Comparison of ENCODE assay signal across 9 cellular contexts in genomic region chr17:44308865-44309264, GRCh38. TPM values are rescaled to one million over a fixed set of nuclear protein-coding genes. Genes with fewer than 3 reads are reported as not detected.
DNase-seq lines count a peak whose midpoint lies in the region; ATAC-seq, FAIRE-seq and TF ChIP-seq lines count a peak whose summit lies in the region.
"Had no signal": no experiment of that assay in that cellular context is flagged by ENCODE, and none has a peak within 500 bp of the region (broad histone marks: within the 10 kb centered on the region; RNA-seq: fewer than 3 reads in every experiment).

No MANE protein-coding gene starts in this region.

- no peak for TF ChIP-seq POLR2A in A549 (IDR thresholded peaks at IDR 0.05; ENCODE audit: low read length)

- TF ChIP-seq RAD21 in A549 (conservative IDR thresholded peaks at IDR 0.05 in 1 of 2, IDR thresholded peaks at IDR 0.05 in 1 of 2): no peak

- H3K27me3 ChIP-seq in GM06990 (replicated peaks; ENCODE audit: control insufficient read depth, insufficient read depth, low read length) (peaks cover 3% of the 10 kb centered on the region), mesenchymal stem cell (ENCODE audit: control insufficient read depth in 1 of 2, insufficient read depth in 1 of 2, low read length in 2 of 2) (peaks cover 61 to 71% of the 10 kb centered on the region in 2 experiments)

- no peaks in the 10 kb centered on the region for H3K79me1 ChIP-seq in mesenchymal stem cell (replicated peaks; ENCODE audit: low read length, poor library complexity, severe bottlenecking)

- CTCF ChIA-PET in A549 (lab: Yijun Ruan, JAX): interaction anchor here (0.6 to 4.5 kb wide), 7 partner anchors 8 to 99 kb away, joined by 3 to 29 read pairs (median 5); partner anchors contain the start of gene SLC25A39

- no peak overlapping the region for H2AK5ac ChIP-seq in mesenchymal stem cell (ENCODE audit: low read length, severe bottlenecking)

- no peak overlapping the region for H2BK15ac ChIP-seq in mesenchymal stem cell (ENCODE audit: low read depth, poor library complexity, severe bottlenecking)

- H3K4me3 ChIP-seq in A549 (no peak overlapping the region), GM06990 (replicated peaks; ENCODE audit: low read depth, low read length) (peak overlapping the region; percentile 33; the same call in 1 of the 2 replicates), astrocyte of the cerebellum (ENCODE audit: low read depth, low read length) (peak overlapping the region; percentile 10), mesenchymal stem cell (ENCODE audit: insufficient read depth in 1 of 2, low read depth in 1 of 2, low read length in 2 of 2) (no peak overlapping the region)

- no peak overlapping the region for H4K91ac ChIP-seq in mesenchymal stem cell (ENCODE audit: low read length)

- FAIRE-seq in A549 (lab: Jason Lieb, UNC): no peak

- H3K23ac ChIP-seq in mesenchymal stem cell (ENCODE audit: low read length in 2 of 2): no peak overlapping the region

- ATAC-seq in A549: peak in 1 of 2 experiments; percentile 4; a peak in 1 of 6 replicates
- no peak for ATAC-seq in GM21360 (IDR thresholded peaks at IDR 0.05; ENCODE audit: unreplicated experiment)
- no peak for ATAC-seq in HG03196 (IDR thresholded peaks at IDR 0.05; ENCODE audit: unreplicated experiment)

- peak overlapping the region; percentile 96 for H3K4me2 ChIP-seq in A549
- H3K4me2 ChIP-seq in mesenchymal stem cell (ENCODE audit: low read length, poor library complexity, severe bottlenecking): peak overlapping the region; percentile 42

- no peak overlapping the region for H2BK12ac ChIP-seq in mesenchymal stem cell (ENCODE audit: low read length in 2 of 2)

- POLR2A ChIA-PET in A549 (lab: Yijun Ruan, JAX): interaction anchor here (0.7 to 1.0 kb wide), 3 partner anchors 26 to 87 kb away, joined by 3 to 5 read pairs (median 3); no protein-coding TSS in a partner anchor

- H3K4me1 ChIP-seq in A549: peaks cover 15% of the 10 kb centered on the region
- H3K4me1 ChIP-seq in mesenchymal stem cell (ENCODE audit: control insufficient read depth, insufficient read depth, low read depth, low read length): peaks cover 21% of the 10 kb centered on the region

- DNase-seq in A549 (ENCODE audit: low read depth in 1 of 2, low spot score in 1 of 2) (no peak), GM06990 (ENCODE audit: extremely low read depth, insufficient read length) (no peak), astrocyte of the cerebellum (ENCODE audit: low read depth) (no peak), mesenchymal stem cell (no peak), middle frontal gyrus (ENCODE audit: extremely low spot score, low spot score) (no peak)
- no peak for DNase-seq in activated CD4-positive, CD25-positive, alpha-beta regulatory T cell (lab: John Stamatoyannopoulos, UW)

- no peak overlapping the region for H3K18ac ChIP-seq in mesenchymal stem cell (ENCODE audit: low read depth in 1 of 2, low read length in 2 of 2)

- H3K27ac ChIP-seq in A549 (no peak overlapping the region), mesenchymal stem cell (ENCODE audit: low read length, poor library complexity, severe bottlenecking) (no peak overlapping the region)

- TF ChIP-seq CTCF in A549 (IDR thresholded peaks at IDR 0.05) (no peak), GM06990 (IDR thresholded peaks at IDR 0.05; ENCODE audit: insufficient read depth, low read length, poor library complexity, severe bottlenecking) (no peak), astrocyte of the cerebellum (IDR thresholded peaks at IDR 0.05; ENCODE audit: low read depth, low read length, missing control alignments) (no peak)

- H3K9me3 ChIP-seq in A549 (no peaks in the 10 kb centered on the region), mesenchymal stem cell (ENCODE audit: control insufficient read depth, low read length) (no peaks in the 10 kb centered on the region)

- no peak overlapping the region for H2BK120ac ChIP-seq in mesenchymal stem cell (ENCODE audit: low read depth, low read length)

- no peak overlapping the region for H3K14ac ChIP-seq in mesenchymal stem cell (ENCODE audit: low read length in 2 of 2)

- no peak overlapping the region for H3K9ac ChIP-seq in mesenchymal stem cell (ENCODE audit: low read length)

- no peaks in the 10 kb centered on the region for H3K36me3 ChIP-seq in GM06990 (ENCODE audit: control insufficient read depth, insufficient read depth, low read length)
- H3K36me3 ChIP-seq in mesenchymal stem cell (ENCODE audit: control insufficient read depth in 1 of 2, insufficient read depth in 2 of 2, low read depth in 1 of 2, low read length in 2 of 2): peaks cover 0 to 6% of the 10 kb centered on the region in 2 experiments

- H3K4ac ChIP-seq in mesenchymal stem cell (ENCODE audit: low read depth in 1 of 2, low read length in 2 of 2): no peak overlapping the region

- no peak overlapping the region for H2BK5ac ChIP-seq in mesenchymal stem cell (ENCODE audit: low read depth, low read length, poor library complexity, severe bottlenecking)

- H2AFZ ChIP-seq in mesenchymal stem cell (ENCODE audit: low read depth, low read length): peak overlapping the region; percentile 32

- no peak for TF ChIP-seq EP300 in A549 (IDR thresholded peaks at IDR 0.05)

- 80% methylated on average over 8 of the region's 15 CpGs for WGBS in A549 (ENCODE audit: missing lambda C conversion rate)
- WGBS in mesenchymal stem cell: 5% methylated on average over 15 of the region's 15 CpGs

- no peak overlapping the region for H4K8ac ChIP-seq in mesenchymal stem cell (ENCODE audit: low read length)

- in situ Hi-C loops in astrocyte of the cerebellum (cut with HindIII; ENCODE audit: low sequenced_read_pairs): no loop called here

TF ChIP-seq in A549, 52 proteins besides CTCF, POLR2A, EP300 and RAD21 (continues in another document):
- TF ChIP-seq MAZ (IDR thresholded peaks at IDR 0.05; ENCODE audit: borderline replicate concordance, low read depth, low read length) (no peak), POLR2AphosphoS2 (conservative IDR thresholded peaks at IDR 0.05; ENCODE audit: low read length) (no peak), PHF8 (IDR thresholded peaks at IDR 0.05; ENCODE audit: borderline replicate concordance, low read depth) (no peak), HOXB5 (CRISPR knock-in tag; IDR thresholded peaks at IDR 0.05) (no peak), GATA3 (IDR thresholded peaks at IDR 0.05; ENCODE audit: borderline replicate concordance) (no peak), JUN (IDR thresholded peaks at IDR 0.05) (no peak), E2F6 (IDR thresholded peaks at IDR 0.05; ENCODE audit: borderline replicate concordance, low read depth) (no peak), EHMT2 (IDR thresholded peaks at IDR 0.05; ENCODE audit: low read depth) (no peak), CHD4 (IDR thresholded peaks at IDR 0.05; ENCODE audit: borderline replicate concordance) (no peak), FOXS1 (CRISPR knock-in tag; IDR thresholded peaks at IDR 0.05) (no peak)

RNA-seq across cellular contexts. Expression of gene RUNDC3A, which starts 0.5 kb away (rescaled TPM):
- polyA plus RNA-seq in A549 (2011; rRNA removed): 0.45 and 0.57 TPM in 2 replicates
- 0.52 and 0.62 TPM in 2 replicates for polyA plus RNA-seq in A549 (2012; cell fraction: cytosol; rRNA removed)
- 1.4 and 1.8 TPM in 2 replicates for polyA plus RNA-seq in A549 (2012; cell fraction: nucleus; rRNA removed)
- 0.21 to 0.48 TPM (median 0.22 TPM) in 3 replicates for polyA plus RNA-seq in A549 (2017; fragmentation: RNase III; extraction: RNeasy Plus Mini Kit Qiagen cat#74134 plus additional on column Dnase treatment)
- polyA minus RNA-seq in A549 (2011; rRNA and poly(A)+ RNA removed): 0.33 and 0.54 TPM in 2 replicates
- 0.12 TPM for polyA plus RNA-seq in mesenchymal stem cell (2013, experiment 1 of 2)
- polyA plus RNA-seq in mesenchymal stem cell (2013, experiment 2 of 2): 0.10 TPM

RNA-seq across cellular contexts. Expression of gene SLC25A39, which starts 15.8 kb away (rescaled TPM):
- polyA plus RNA-seq in A549 (2011; rRNA removed) (80.9 and 90.1 TPM in 2 replicates), A549 (2017; fragmentation: RNase III; extraction: RNeasy Plus Mini Kit Qiagen cat#74134 plus additional on column Dnase treatment) (147 to 154 TPM (median 150 TPM) in 3 replicates)
- polyA plus RNA-seq in A549 (2012; cell fraction: cytosol; rRNA removed): 288 and 335 TPM in 2 replicates
- 507 and 616 TPM in 2 replicates for polyA plus RNA-seq in A549 (2012; cell fraction: nucleus; rRNA removed)
- 62.5 and 70.8 TPM in 2 replicates for polyA minus RNA-seq in A549 (2011; rRNA and poly(A)+ RNA removed)
- polyA plus RNA-seq in mesenchymal stem cell (2013, experiment 1 of 2): 67.0 TPM
- polyA plus RNA-seq in mesenchymal stem cell (2013, experiment 2 of 2): 68.4 TPM

RNA-seq across cellular contexts. Expression of gene GRN, which starts 36.2 kb away (rescaled TPM):
- polyA plus RNA-seq in A549 (2011; rRNA removed): 111 and 147 TPM in 2 replicates
- polyA plus RNA-seq in A549 (2012; cell fraction: cytosol; rRNA removed): 216 and 242 TPM in 2 replicates
- 645 and 899 TPM in 2 replicates for polyA plus RNA-seq in A549 (2012; cell fraction: nucleus; rRNA removed)
- polyA plus RNA-seq in A549 (2017; fragmentation: RNase III; extraction: RNeasy Plus Mini Kit Qiagen cat#74134 plus additional on column Dnase treatment): 146 to 198 TPM (median 197 TPM) in 3 replicates
- 81.3 and 100 TPM in 2 replicates for polyA minus RNA-seq in A549 (2011; rRNA and poly(A)+ RNA removed)
- 475 TPM for polyA plus RNA-seq in mesenchymal stem cell (2013, experiment 1 of 2)
- polyA plus RNA-seq in mesenchymal stem cell (2013, experiment 2 of 2): 458 TPM

RNA-seq across cellular contexts. Expression of gene SLC4A1, which starts 40.9 kb away (rescaled TPM):
- 0.03 TPM in 1 of 2 replicates, not detected in the other for polyA plus RNA-seq in A549 (2011; rRNA removed)
- 0.01 TPM in 1 of 2 replicates, not detected in the other for polyA plus RNA-seq in A549 (2012; cell fraction: cytosol; rRNA removed)
- polyA plus RNA-seq in A549 (2012; cell fraction: nucleus; rRNA removed): 0.02 and 0.21 TPM in 2 replicates
- polyA plus RNA-seq in A549 (2017; fragmentation: RNase III; extraction: RNeasy Plus Mini Kit Qiagen cat#74134 plus additional on column Dnase treatment): not detected in 3 replicates
- not detected in 2 replicates for polyA minus RNA-seq in A549 (2011; rRNA and poly(A)+ RNA removed)
- polyA plus RNA-seq in mesenchymal stem cell (2013, experiment 1 of 2): not detected
- not detected for polyA plus RNA-seq in mesenchymal stem cell (2013, experiment 2 of 2)
- polyA plus RNA-seq: esophagus had no signal

RNA-seq across cellular contexts. Expression of gene FAM171A2, which starts 54.8 kb away (rescaled TPM):
- polyA plus RNA-seq in A549 (2011; rRNA removed): 1.8 and 2.7 TPM in 2 replicates
- polyA plus RNA-seq in A549 (2012; cell fraction: cytosol; rRNA removed): 3.2 and 6.0 TPM in 2 replicates
- polyA plus RNA-seq in A549 (2012; cell fraction: nucleus; rRNA removed): 7.2 and 9.5 TPM in 2 replicates
- 3.0 to 4.2 TPM (median 3.9 TPM) in 3 replicates for polyA plus RNA-seq in A549 (2017; fragmentation: RNase III; extraction: RNeasy Plus Mini Kit Qiagen cat#74134 plus additional on column Dnase treatment)
- 1.6 and 3.5 TPM in 2 replicates for polyA minus RNA-seq in A549 (2011; rRNA and poly(A)+ RNA removed)
- 5.8 TPM for polyA plus RNA-seq in mesenchymal stem cell (2013, experiment 1 of 2)
- polyA plus RNA-seq in mesenchymal stem cell (2013, experiment 2 of 2): 5.3 TPM

Comparison
In these comparisons a context has a peak if more than half of its experiments do, and no peak if none do; other contexts are left out.
1. H3K4me3 ChIP-seq: peak in GM06990 (single experiment) and astrocyte of the cerebellum (single experiment); none in A549 (single experiment) and mesenchymal stem cell (0 of 2).